Comparison of ENCODE assay signal across 1 cellular context in genomic region chr7:5217851-5218331, GRCh38.
TF ChIP-seq lines count a peak whose summit lies in the region.

No MANE protein-coding gene starts in this region.

TF ChIP-seq in IMR-90, 13 proteins besides CTCF, POLR2A, EP300 and RAD21:
- TF ChIP-seq RFX5 (IDR thresholded peaks at IDR 0.05; ENCODE audit: low read depth, low read length) = no peak
- no peak for TF ChIP-seq CEBPB (IDR thresholded peaks at IDR 0.05; ENCODE audit: low read depth, low read length)
- TF ChIP-seq SMC3 (IDR thresholded peaks at IDR 0.05; ENCODE audit: low read depth, low read length) = no peak
- no peak for TF ChIP-seq RCOR1 (IDR thresholded peaks at IDR 0.05; ENCODE audit: insufficient replicate concordance, low read length)
- TF ChIP-seq MAZ (IDR thresholded peaks at IDR 0.05; ENCODE audit: borderline replicate concordance, low read depth, low read length) = no peak
- no peak for TF ChIP-seq NFE2L2 (IDR thresholded peaks at IDR 0.05; ENCODE audit: low read depth, low read length)
